Comparison of ENCODE assay signal across 10 cellular contexts in the genomic region with DNA sequence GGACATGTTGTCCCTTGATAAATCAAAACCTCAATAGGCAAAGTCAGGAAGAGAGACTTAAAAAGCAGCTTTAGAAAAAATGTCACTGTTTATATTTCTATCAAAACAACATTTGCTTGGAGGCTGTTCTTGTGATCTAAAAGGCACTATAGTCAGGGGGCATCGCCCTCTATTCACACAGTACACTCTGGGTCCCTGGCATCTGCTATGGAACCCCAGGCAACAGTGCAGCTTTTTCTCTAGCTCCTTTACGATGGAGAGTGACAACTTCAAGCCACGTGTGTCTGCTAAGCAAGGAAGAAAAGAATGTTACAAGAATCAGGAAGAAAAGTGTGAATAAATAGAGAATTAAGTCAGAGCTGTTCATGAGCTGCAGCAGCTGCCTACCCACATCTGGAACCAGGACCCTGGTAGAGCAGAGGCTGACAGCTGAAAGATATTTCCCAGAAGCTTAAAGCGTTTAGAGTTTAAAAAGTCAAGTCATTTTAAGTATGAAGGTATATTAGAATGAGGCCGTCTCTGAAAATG. TPM values are rescaled to one million over a fixed set of nuclear protein-coding genes. Genes with fewer than 3 reads are reported as not detected.
A peak's percentile ranks its signal among the peaks of the same experiment; 100 is the strongest.
DNase-seq lines count a peak whose midpoint lies in the region; ATAC-seq and TF ChIP-seq lines count a peak whose summit lies in the region.
"Had no signal": no experiment of that assay in that cellular context is flagged by ENCODE, and none has a peak within 500 bp of the region (broad histone marks: within the 10 kb centered on the region; RNA-seq: fewer than 3 reads in every experiment).

No MANE protein-coding gene starts in this region.

- H3K36me3 ChIP-seq in SJSA1 (peaks cover 93% of the 10 kb centered on the region), esophagus muscularis mucosa (peaks cover 2 to 34% (median 11%) of the 10 kb centered on the region in 4 donors), urinary bladder (ENCODE audit: insufficient read depth) (no peaks in the 10 kb centered on the region), adrenal gland (replicated peaks in 1 of 2) (peaks cover 0 to 17% of the 10 kb centered on the region in 2 donors)

- H3K9me3 ChIP-seq in SJSA1 (replicated peaks) (no peaks in the 10 kb centered on the region), esophagus muscularis mucosa (no peaks in the 10 kb centered on the region), adrenal gland (replicated peaks in 1 of 3) (no peaks in the 10 kb centered on the region)

- peaks cover 61% of the 10 kb centered on the region for H3K4me1 Mint-ChIP-seq in nephron
- H3K4me1 Mint-ChIP-seq in activated T-helper 17 cell treated with anti-CD3 and anti-CD28 coated beads, Interleukin-2, amount 50 U/mL, for 72 hours = no peaks in the 10 kb centered on the region

- H3K9me3 Mint-ChIP-seq in nephron = no peaks in the 10 kb centered on the region
- H3K9me3 Mint-ChIP-seq in activated T-helper 17 cell treated with anti-CD3 and anti-CD28 coated beads, Interleukin-2, amount 50 U/mL, for 72 hours = peaks cover 4% of the 10 kb centered on the region

- ATAC-seq in activated T-helper 17 cell treated with anti-CD3 and anti-CD28 coated beads, Interleukin-2, amount 50 U/mL, for 72 hours (replicated peaks) = no peak

- 30% methylated on average over 5 of the region's 5 CpGs for WGBS in esophagus muscularis mucosa
- WGBS in urinary bladder = 24% methylated on average over 5 of the region's 5 CpGs
- 36 to 51% (median 43%) methylated on average over 5 of the region's 5 CpGs for WGBS in adrenal gland, 4 donors

- H3K4me1 ChIP-seq in SJSA1 (replicated peaks) (peaks cover 100% of the 10 kb centered on the region), esophagus muscularis mucosa (peaks cover 86 to 98% (median 95%) of the 10 kb centered on the region in 4 donors), urinary bladder (ENCODE audit: insufficient read depth) (peaks cover 6% of the 10 kb centered on the region), adrenal gland (replicated peaks in 1 of 2) (peaks cover 17 to 81% of the 10 kb centered on the region in 2 donors)
- H3K4me1 ChIP-seq: parathyroid adenoma had no signal

- TF ChIP-seq CTCF in esophagus muscularis mucosa (IDR thresholded peaks at IDR 0.05) (no peak), nephron (IDR thresholded peaks at IDR 0.05; ENCODE audit: unreplicated experiment in 3 of 3) (no peak), adrenal gland (IDR thresholded peaks at IDR 0.05) (no peak)

- peaks cover 62% of the 10 kb centered on the region for H3K36me3 Mint-ChIP-seq in nephron (ENCODE audit: low read depth)
- H3K36me3 Mint-ChIP-seq in activated T-helper 17 cell treated with anti-CD3 and anti-CD28 coated beads, Interleukin-2, amount 50 U/mL, for 72 hours (ENCODE audit: low read depth) = no peaks in the 10 kb centered on the region

- no peak for TF ChIP-seq EP300 in esophagus muscularis mucosa (IDR thresholded peaks at IDR 0.05)

- H3K27me3 Mint-ChIP-seq in nephron (ENCODE audit: low read depth) = no peaks in the 10 kb centered on the region
- H3K27me3 Mint-ChIP-seq in activated T-helper 17 cell treated with anti-CD3 and anti-CD28 coated beads, Interleukin-2, amount 50 U/mL, for 72 hours = peaks cover 4% of the 10 kb centered on the region

- H3K27me3 ChIP-seq in SJSA1 (replicated peaks) (no peaks in the 10 kb centered on the region), esophagus muscularis mucosa (no peaks in the 10 kb centered on the region), adrenal gland (no peaks in the 10 kb centered on the region)

- H3K27ac ChIP-seq in SJSA1 = peak overlapping the region; percentile 3; the same call in 1 of the 2 replicates
- peak overlapping the region; percentile 78 to 98 (median 96) for H3K27ac ChIP-seq in esophagus muscularis mucosa (replicated peaks in 1 of 4)
- peak overlapping the region; percentile 18 for H3K27ac ChIP-seq in urinary bladder (ENCODE audit: low read depth)
- peak overlapping the region in 2 of 5 donors; percentile 63 to 68 for H3K27ac ChIP-seq in adrenal gland
- H3K27ac ChIP-seq: parathyroid adenoma had no signal

- intact Hi-C loops in esophagus muscularis mucosa (cut with DNase I) = no loop called here
- intact Hi-C loops in adrenal gland (cut with DNase I) = loop anchor here in 1 of 2 donors (10.0 kb wide), 2 partner anchors 441 to 671 kb away; no protein-coding TSS in a partner anchor
- intact Hi-C loops in posterior vena cava (cut with DNase I) = no loop called here

- peak overlapping the region in 2 of 3 experiments; percentile 3 to 72 for H3K27ac Mint-ChIP-seq in nephron
- H3K27ac Mint-ChIP-seq in activated T-helper 17 cell treated with anti-CD3 and anti-CD28 coated beads, Interleukin-2, amount 50 U/mL, for 72 hours = no peak overlapping the region

- no peak for TF ChIP-seq POLR2A in esophagus muscularis mucosa (IDR thresholded peaks at IDR 0.05; ENCODE audit: low read depth)
- no peak for TF ChIP-seq POLR2A in adrenal gland (IDR thresholded peaks at IDR 0.05)

- H3K4me3 ChIP-seq in SJSA1 = no peak overlapping the region
- H3K4me3 ChIP-seq in esophagus muscularis mucosa = peak overlapping the region; percentile 7 to 31 (median 18)
- H3K4me3 ChIP-seq in urinary bladder (ENCODE audit: low read depth, low read length) = no peak overlapping the region
- H3K4me3 ChIP-seq in adrenal gland = no peak overlapping the region

- DNase-seq in SJSA1 (ENCODE audit: low read depth in 1 of 2, low spot score in 2 of 2) (peak in 1 of 2 experiments; percentile 38), esophagus muscularis mucosa (ENCODE audit: extremely low spot score) (no peak), adrenal gland (no peak), posterior vena cava (ENCODE audit: low spot score) (no peak)
- DNase-seq: activated T-cell treated with anti-CD3 and anti-CD28 coated beads, Interleukin-2, amount 50 U/mL, for 1 hour; DMS79 had no signal

- H3K4me3 Mint-ChIP-seq in nephron = no peak overlapping the region
- H3K4me3 Mint-ChIP-seq in activated T-helper 17 cell treated with anti-CD3 and anti-CD28 coated beads, Interleukin-2, amount 50 U/mL, for 72 hours = no peak overlapping the region

RNA-seq across cellular contexts. Expression of gene RND3, which starts 11.2 kb away (rescaled TPM):
- total RNA-seq in SJSA1 (2014; rRNA removed; shearing (Covaris generic)) = 170 and 178 TPM in 2 replicates
- total RNA-seq in esophagus muscularis mucosa (100 to 1,000 TPM in 2 of 4 donors, 10 to 100 TPM in 2; 39.6 to 219 (median 73.5) TPM), urinary bladder (139 TPM), adrenal gland (100 to 1,000 TPM in 1 of 8 donors, 10 to 100 TPM in 7; 25.3 to 118 (median 56.2) TPM), posterior vena cava (100 to 1,000 TPM in 1 of 2 donors, 10 to 100 TPM in 1; 67.5 to 100 TPM)
- polyA plus RNA-seq in urinary bladder (45.0 TPM), adrenal gland (10 to 100 TPM; 29.0 to 40.2 (median 37.7) TPM)
- not detected for total RNA-seq in activated T-helper 17 cell treated with anti-CD3 and anti-CD28 coated beads, Interleukin-2, amount 50 U/mL, for 72 hours

Comparison
In these comparisons a context has a peak if more than half of its experiments do, and no peak if none do; other contexts are left out.
1. H3K4me3 ChIP-seq: peak in esophagus muscularis mucosa (4 of 4); none in SJSA1 (single experiment), urinary bladder (single experiment) and adrenal gland (0 of 4).
2. RNA of gene RND3, which starts 11.2 kb away (total RNA-seq): 170 to 178 TPM in SJSA1, 139 TPM in urinary bladder (single experiment), 39.6 to 219 TPM in esophagus muscularis mucosa, 67.5 to 100 TPM in posterior vena cava and 25.3 to 118 TPM in adrenal gland; not detected in activated T-helper 17 cell treated with anti-CD3 and anti-CD28 coated beads, Interleukin-2, amount 50 U/mL, for 72 hours; every median in the first group is over 10 times any median in the second.